14 cellular contexts compared by ENCODE assay signal in genomic region chr2:197090713-197091367, GRCh38.
A peak's percentile ranks its signal among the peaks of the same experiment; 100 is the strongest.
DNase-seq lines count a peak whose midpoint lies in the region; ATAC-seq and TF ChIP-seq lines count a peak whose summit lies in the region.
"Had no signal": no experiment of that assay in that cellular context is flagged by ENCODE, and none has a peak within 500 bp of the region (broad histone marks: within the 10 kb centered on the region; RNA-seq: fewer than 3 reads in every experiment).

No MANE protein-coding gene starts in this region.

- no peak for TF ChIP-seq POLR2A in esophagus squamous epithelium (IDR thresholded peaks at IDR 0.05)

- no peak overlapping the region for H2BK15ac ChIP-seq in neuronal stem cell (ENCODE audit: low read length)

- peaks cover 22% of the 10 kb centered on the region for H3K4me1 Mint-ChIP-seq in activated naive CD8-positive, alpha-beta T cell treated with anti-CD3 and anti-CD28 coated beads for 36 hours

- no peak overlapping the region for H2BK120ac ChIP-seq in neuronal stem cell (ENCODE audit: low read depth, low read length)

- no CpG with 5 or more reads among the region's 10 CpGs for WGBS in neuronal stem cell (ENCODE audit: extremely low coverage in 2 of 2, insufficient read length in 2 of 2, insufficient replicate concordance in 1 of 2), 2 donors
- WGBS in esophagus squamous epithelium, 2 donors, result 55 to 68% methylated on average over 2 to 8 of the region's 10 CpGs

- H3K14ac ChIP-seq in neuronal stem cell (ENCODE audit: low read length), result no peak overlapping the region

- no peak overlapping the region for H3K4me3 Mint-ChIP-seq in activated naive CD8-positive, alpha-beta T cell treated with anti-CD3 and anti-CD28 coated beads for 36 hours

- H3K4me1 ChIP-seq in neuronal stem cell (ENCODE audit: control insufficient read depth in 2 of 2, insufficient read depth in 1 of 2, low read depth in 1 of 2, low read length in 2 of 2) (peaks cover 0 to 21% of the 10 kb centered on the region in 2 donors), lower lobe of right lung (peaks cover 18% of the 10 kb centered on the region), esophagus squamous epithelium (peaks cover 0 to 5% (median 0%) of the 10 kb centered on the region in 3 donors)
- H3K4me1 ChIP-seq: testis had no signal

- no peak overlapping the region for H3K4ac ChIP-seq in neuronal stem cell (ENCODE audit: low read length)

- no peaks in the 10 kb centered on the region for H3K36me3 ChIP-seq in neuronal stem cell (replicated peaks in 1 of 2; ENCODE audit: control insufficient read depth in 2 of 2, insufficient read depth in 2 of 2, low read length in 2 of 2)
- H3K36me3 ChIP-seq in lower lobe of right lung, result peaks cover 35% of the 10 kb centered on the region
- H3K36me3 ChIP-seq in esophagus squamous epithelium, result no peaks in the 10 kb centered on the region

- no peak overlapping the region for H4K91ac ChIP-seq in neuronal stem cell (ENCODE audit: low read depth, low read length, poor library complexity)

- H3K79me1 ChIP-seq in neuronal stem cell (ENCODE audit: low read depth, low read length), result no peaks in the 10 kb centered on the region

- H3K18ac ChIP-seq in neuronal stem cell (ENCODE audit: low read length), result peak overlapping the region; percentile 4

- no peak for TF ChIP-seq CTCF in lower lobe of right lung (IDR thresholded peaks at IDR 0.05)
- TF ChIP-seq CTCF in esophagus squamous epithelium (IDR thresholded peaks at IDR 0.05), result no peak

- intact Hi-C loops in lower lobe of right lung (cut with DNase I), result no loop called here
- intact Hi-C loops in esophagus squamous epithelium (cut with DNase I), result no loop called here

- H3K27ac Mint-ChIP-seq in activated naive CD8-positive, alpha-beta T cell treated with anti-CD3 and anti-CD28 coated beads for 36 hours, result peak overlapping the region; percentile 46

- H3K27me3 ChIP-seq in neuronal stem cell (ENCODE audit: control insufficient read depth in 3 of 3, insufficient read depth in 3 of 3, low read depth in 1 of 3, low read length in 3 of 3) (no peaks in the 10 kb centered on the region), lower lobe of right lung (ENCODE audit: low read depth) (no peaks in the 10 kb centered on the region), esophagus squamous epithelium (no peaks in the 10 kb centered on the region)
- H3K27me3 ChIP-seq: heart right ventricle, testis had no signal

- no peak overlapping the region for H3K23ac ChIP-seq in neuronal stem cell (ENCODE audit: low read depth, low read length, poor library complexity)

- no peak overlapping the region for H2BK12ac ChIP-seq in neuronal stem cell (ENCODE audit: low read length)

- no peak overlapping the region for H4K8ac ChIP-seq in neuronal stem cell (ENCODE audit: low read depth, low read length)

- H3K9ac ChIP-seq in neuronal stem cell (ENCODE audit: low read depth, low read length, poor library complexity), result no peak overlapping the region

- H3K36me3 Mint-ChIP-seq in activated naive CD8-positive, alpha-beta T cell treated with anti-CD3 and anti-CD28 coated beads for 36 hours, result peaks cover 30% of the 10 kb centered on the region

- ATAC-seq in lower lobe of right lung, result no peak
- ATAC-seq: left colon had no signal

- H3K4me3 ChIP-seq in neuronal stem cell (ENCODE audit: low read length in 2 of 2), result no peak overlapping the region
- no peak overlapping the region for H3K4me3 ChIP-seq in lower lobe of right lung
- H3K4me3 ChIP-seq in esophagus squamous epithelium, result no peak overlapping the region
- H3K4me3 ChIP-seq: heart right ventricle, skin epidermis, testis had no signal

- H2BK5ac ChIP-seq in neuronal stem cell (ENCODE audit: low read length), result no peak overlapping the region

- H3K4me2 ChIP-seq in neuronal stem cell (ENCODE audit: insufficient read depth, low read length, poor library complexity, severe bottlenecking), result no peak overlapping the region

- H3K27ac ChIP-seq in neuronal stem cell (replicated peaks; ENCODE audit: low read length) (no peak overlapping the region), lower lobe of right lung (no peak overlapping the region), esophagus squamous epithelium (no peak overlapping the region)
- H3K27ac ChIP-seq: skin epidermis, testis, VCaP had no signal

- H2AFZ ChIP-seq in neuronal stem cell (ENCODE audit: low read length), result no peak overlapping the region

- no peaks in the 10 kb centered on the region for H3K27me3 Mint-ChIP-seq in activated naive CD8-positive, alpha-beta T cell treated with anti-CD3 and anti-CD28 coated beads for 36 hours

- H3K9me3 ChIP-seq in neuronal stem cell (replicated peaks in 1 of 2; ENCODE audit: control insufficient read depth in 2 of 2, insufficient read depth in 1 of 2, low read depth in 1 of 2, low read length in 2 of 2), result peaks cover 0 to 12% of the 10 kb centered on the region in 2 donors
- H3K9me3 ChIP-seq in lower lobe of right lung, result no peaks in the 10 kb centered on the region
- no peaks in the 10 kb centered on the region for H3K9me3 ChIP-seq in esophagus squamous epithelium
- H3K9me3 ChIP-seq: heart right ventricle, testis had no signal

- DNase-seq in NCI-H2107 treated with DMSO at 0.1 percent for 48 hours (lab: John Stamatoyannopoulos, UW; ENCODE audit: unreplicated experiment), result peak; percentile 1
- DNase-seq in NCI-H2107 (lab: John Stamatoyannopoulos, UW), result no peak
- peak; percentile 35 for DNase-seq in LoVo (ENCODE audit: low spot score)
- DNase-seq in activated naive CD8-positive, alpha-beta T cell treated with anti-CD3 and anti-CD28 coated beads for 36 hours, result no peak
- no peak for DNase-seq in neuronal stem cell (ENCODE audit: low spot score)
- no peak for DNase-seq in lower lobe of right lung
- no peak for DNase-seq in stimulated activated CD4-positive, alpha-beta T cell treated with anti-CD3 and anti-CD28 coated beads, Interleukin-2, amount 100 ng/mL, for 48 hours
- DNase-seq in esophagus squamous epithelium (lab: John Stamatoyannopoulos, UW), result no peak
- DNase-seq: heart right ventricle, left colon, Right ventricle myocardium superior, testis had no signal

- no peak overlapping the region for H2AK5ac ChIP-seq in neuronal stem cell (ENCODE audit: low read depth, low read length)

- H3K9me3 Mint-ChIP-seq in activated naive CD8-positive, alpha-beta T cell treated with anti-CD3 and anti-CD28 coated beads for 36 hours, result no peaks in the 10 kb centered on the region

Comparison
In these comparisons a context has a peak if more than half of its experiments do, and no peak if none do; other contexts are left out.
1. DNase-seq: peak in NCI-H2107 treated with DMSO at 0.1 percent for 48 hours (single experiment) and LoVo (single experiment); none in NCI-H2107 (single experiment), activated naive CD8-positive, alpha-beta T cell treated with anti-CD3 and anti-CD28 coated beads for 36 hours (single experiment), neuronal stem cell (single experiment), lower lobe of right lung (single experiment), stimulated activated CD4-positive, alpha-beta T cell treated with anti-CD3 and anti-CD28 coated beads, Interleukin-2, amount 100 ng/mL, for 48 hours (0 of 2) and esophagus squamous epithelium (single experiment).